In genomic region chr1:154418062-154418897, GRCh38 we compare ENCODE assay signal across 1 cellular context.
TF ChIP-seq lines count a peak whose summit lies in the region.

No MANE protein-coding gene starts in this region.

TF ChIP-seq in HEK293, 187 proteins besides CTCF, POLR2A, EP300 and RAD21 (continued from another document):
- TF ChIP-seq ZNF398 (tag by site-specific recombination; IDR thresholded peaks at IDR 0.05) (peak; percentile 94), ZNF391 (tag by site-specific recombination; IDR thresholded peaks at IDR 0.05; ENCODE audit: borderline replicate concordance, low read depth) (peak; percentile 32; the same call in 1 of the 2 replicates), ZNF624 (tag by site-specific recombination; IDR thresholded peaks at IDR 0.05) (no peak), KLF1 (tag by site-specific recombination; IDR thresholded peaks at IDR 0.05) (no peak), ZNF132 (tag by site-specific recombination; IDR thresholded peaks at IDR 0.05; ENCODE audit: borderline replicate concordance) (no peak), PATZ1 (tag by site-specific recombination; IDR thresholded peaks at IDR 0.05) (peak; percentile 90), ZNF610 (tag by site-specific recombination; IDR thresholded peaks at IDR 0.05; ENCODE audit: borderline replicate concordance) (no peak), ZNF664 (tag by site-specific recombination; IDR thresholded peaks at IDR 0.05) (no peak), ZNF169 (tag by site-specific recombination; IDR thresholded peaks at IDR 0.05) (no peak), SCRT1 (tag by site-specific recombination; IDR thresholded peaks at IDR 0.05; ENCODE audit: borderline replicate concordance) (0 out of 2 replicates have a peak, but pooled peaks have one; percentile 15)
